In genomic region chr1:89462250-89462649, GRCh38 we compare ENCODE assay signal across 5 cellular contexts.
"Had no signal": no experiment of that assay in that cellular context is flagged by ENCODE, and none has a peak within 500 bp of the region (broad histone marks: within the 10 kb centered on the region; RNA-seq: fewer than 3 reads in every experiment).

No MANE protein-coding gene starts in this region.

- H2AFZ ChIP-seq: GM23338 had no signal

- H3K4me3 ChIP-seq: GM23338, K562 had no signal

- H3K4me2 ChIP-seq: GM23338 had no signal

- DNase-seq: H9, HCEC 1CT, IMR-90 had no signal

- ATAC-seq: GM23338, K562 had no signal
